In genomic region chr3:155854147-155854940, GRCh38 we compare ENCODE assay signal across 8 cellular contexts. TPM values are rescaled to one million over a fixed set of nuclear protein-coding genes. Genes with fewer than 3 reads are reported as not detected.
DNase-seq lines count a peak whose midpoint lies in the region; ATAC-seq, FAIRE-seq and TF ChIP-seq lines count a peak whose summit lies in the region.

TSS of gene SLC33A1 (minus strand) at chr3:155854427. CDS start at chr3:155853997, 430 bp downstream.

- ATAC-seq in GM21526 (IDR thresholded peaks at IDR 0.05; ENCODE audit: low FRiP score, unreplicated experiment): peak; percentile 91

- peak within 1 kb of the TSS; percentile 98 for H3K4me3 ChIP-seq in OCI-LY7 (ENCODE audit: low read depth, low read length, poor library complexity, severe bottlenecking)

- no TSS peak for BruUV-seq in OCI-LY7 (replicated peaks; lab: Mats Ljungman, UMichigan)

- POLR2A ChIA-PET in OCI-LY7 (lab: Charles Lee): interaction anchor here (0.9 to 2.2 kb wide), 10 partner anchors 11 to 1532 kb away, joined by 3 to 16 read pairs (median 4); partner anchors contain the start of gene SSR3

- H3K4me2 ChIP-seq in OCI-LY7 (ENCODE audit: low read length): peak within 1 kb of the TSS; percentile 99

- H2AFZ ChIP-seq in OCI-LY7 (ENCODE audit: low read length): peak within 1 kb of the TSS; percentile 97

- H3K4me1 Mint-ChIP-seq in endothelial cell (ENCODE audit: unreplicated experiment): peaks cover 24% of the 10 kb centered on the region
- H3K4me1 Mint-ChIP-seq in mesothelial cell of epicardium: peaks cover 33% of the 10 kb centered on the region

- FAIRE-seq in D721Med (lab: Jason Lieb, UNC): no peak

- peaks cover 13% of the 10 kb centered on the region; the same call in 1 of the 2 replicates for H3K36me3 ChIP-seq in OCI-LY7 (ENCODE audit: insufficient read depth, low read length)

- H3K27me3 Mint-ChIP-seq in endothelial cell (ENCODE audit: unreplicated experiment) (peaks cover 11% of the 10 kb centered on the region), mesothelial cell of epicardium (ENCODE audit: low read depth) (peaks cover 9% of the 10 kb centered on the region)

- peaks cover 43% of the 10 kb centered on the region for H3K79me2 ChIP-seq in OCI-LY7 (ENCODE audit: insufficient read depth, low read depth, low read length)

- TF ChIP-seq CTCF in D721Med (IDR thresholded peaks at IDR 0.05; ENCODE audit: insufficient read depth, missing control alignments) (no peak), OCI-LY7 (conservative IDR thresholded peaks at IDR 0.05; ENCODE audit: low read length) (no peak), endothelial cell (IDR thresholded peaks at IDR 0.05; ENCODE audit: unreplicated experiment) (no peak), mesothelial cell of epicardium (IDR thresholded peaks at IDR 0.05; ENCODE audit: unreplicated experiment) (no peak)

- H3K9me3 Mint-ChIP-seq in endothelial cell (ENCODE audit: unreplicated experiment): no peaks in the 10 kb centered on the region
- H3K9me3 Mint-ChIP-seq in mesothelial cell of epicardium: peaks cover 4% of the 10 kb centered on the region

- H3K9me3 ChIP-seq in OCI-LY7 (ENCODE audit: low read length): no peaks in the 10 kb centered on the region

- H3K27ac Mint-ChIP-seq in endothelial cell (ENCODE audit: unreplicated experiment): peak within 1 kb of the TSS; percentile 98
- peak within 1 kb of the TSS; percentile 97 for H3K27ac Mint-ChIP-seq in mesothelial cell of epicardium

- DNase-seq in D721Med (ENCODE audit: insufficient read length, low spot score) (peak; percentile 94), HuH-7.5 (ENCODE audit: low spot score) (peak; percentile 88), OCI-LY7 (ENCODE audit: low spot score) (peak; percentile 99), activated T-cell treated with anti-CD3 and anti-CD28 coated beads for 1 hour (ENCODE audit: low read depth) (peak; percentile 96), endothelial cell (ENCODE audit: low spot score) (peak; percentile 99), mesothelial cell of epicardium (ENCODE audit: low spot score in 2 of 2, unreplicated experiment in 2 of 2) (peak; percentile 93 to 96)
- DNase-seq in stimulated activated CD8-positive, alpha-beta memory T cell treated with anti-CD3 and anti-CD28 coated beads, Interleukin-15, amount 100 ng/mL, for 48 hours (ENCODE audit: low read depth in 2 of 2): peak; percentile 98

- CTCF ChIA-PET in OCI-LY7 (lab: Charles Lee; ENCODE audit: unreplicated experiment): no interaction called here

- H3K4me3 Mint-ChIP-seq in endothelial cell (ENCODE audit: unreplicated experiment) (peak within 1 kb of the TSS; percentile 99), mesothelial cell of epicardium (peak within 1 kb of the TSS; percentile 98)

- H4K20me1 ChIP-seq in OCI-LY7 (ENCODE audit: insufficient read depth, low read length): peaks cover 18% of the 10 kb centered on the region; the same call in 1 of the 2 replicates

- intact Hi-C loops in OCI-LY7 (cut with micrococcal nuclease; ENCODE audit: unreplicated experiment): loop anchor here (1.0 to 10.0 kb wide), 5 partner anchors 16 to 1530 kb away; partner anchors contain the start of genes C3orf33, DHX36, GMPS and TIPARP

- no peaks in the 10 kb centered on the region for H3K36me3 Mint-ChIP-seq in endothelial cell (ENCODE audit: low read depth, unreplicated experiment)
- H3K36me3 Mint-ChIP-seq in mesothelial cell of epicardium: no peaks in the 10 kb centered on the region

- peak within 1 kb of the TSS; percentile 61 for H3K27ac ChIP-seq in OCI-LY7 (ENCODE audit: low read depth, low read length, poor library complexity, severe bottlenecking)

- no peaks in the 10 kb centered on the region for H3K9me2 ChIP-seq in OCI-LY7 (ENCODE audit: insufficient read depth, low read length)

- peaks cover 23% of the 10 kb centered on the region for H3K4me1 ChIP-seq in OCI-LY7 (ENCODE audit: insufficient read depth, low read length, poor library complexity, severe bottlenecking)

RNA-seq across cellular contexts. Expression of gene SLC33A1, which starts in this region (rescaled TPM):
- total RNA-seq in OCI-LY7 (2014; rRNA removed; shearing (Covaris generic)): 20.9 and 21.9 TPM in 2 replicates
- total RNA-seq in OCI-LY7 (2022) (26.4 and 27.6 TPM in 2 replicates), endothelial cell (ENCODE audit: unreplicated experiment) (24.2 TPM), mesothelial cell of epicardium (22.3 to 23.8 TPM (median 22.8 TPM) in 3 replicates)

Comparison
In these comparisons a context has a peak if more than half of its experiments do, and no peak if none do; other contexts are left out.
1. Peak in every context shown above with its lines: DNase-seq, ATAC-seq, H3K4me3 ChIP-seq and H3K27ac ChIP-seq.